ENCODE assay signal across 4 cellular contexts in genomic region chr10:36496728-36497127, GRCh38.
"Had no signal": no experiment of that assay in that cellular context is flagged by ENCODE, and none has a peak within 500 bp of the region (broad histone marks: within the 10 kb centered on the region; RNA-seq: fewer than 3 reads in every experiment).

No MANE protein-coding gene starts in this region.

- DNase-seq: H9, HCEC 1CT, IMR-90 had no signal

- H3K4me2 ChIP-seq: GM23338 had no signal

- H3K4me3 ChIP-seq: GM23338 had no signal

- H2AFZ ChIP-seq: GM23338 had no signal

- H3K9me3 Mint-ChIP-seq: GM23338, H9 had no signal

- H3K27ac Mint-ChIP-seq: GM23338, H9 had no signal

- ATAC-seq: GM23338 had no signal

- H3K4me3 Mint-ChIP-seq: GM23338, H9 had no signal
